In genomic region chr17:80029235-80029974, GRCh38 we compare ENCODE assay signal across 10 cellular contexts. TPM values are rescaled to one million over a fixed set of nuclear protein-coding genes. Genes with fewer than 3 reads are reported as not detected.
A peak's percentile ranks its signal among the peaks of the same experiment; 100 is the strongest.
DNase-seq lines count a peak whose midpoint lies in the region; ATAC-seq, FAIRE-seq and TF ChIP-seq lines count a peak whose summit lies in the region.
"Had no signal": no experiment of that assay in that cellular context is flagged by ENCODE, and none has a peak within 500 bp of the region (broad histone marks: within the 10 kb centered on the region; RNA-seq: fewer than 3 reads in every experiment).

No MANE protein-coding gene starts in this region.

- H3K27ac Mint-ChIP-seq in activated CD4-positive, alpha-beta T cell treated with anti-CD3 and anti-CD28 coated beads for 36 hours: no peak overlapping the region
- no peak overlapping the region for H3K27ac Mint-ChIP-seq in activated T-helper 17 cell treated with anti-CD3 and anti-CD28 coated beads, Interleukin-2, amount 50 U/mL, for 72 hours
- H3K27ac Mint-ChIP-seq: B cell, IgD-negative memory B cell had no signal

- H3K4me3 ChIP-seq in kidney (ENCODE audit: low read length in 2 of 2): no peak overlapping the region
- no peak overlapping the region for H3K4me3 ChIP-seq in upper lobe of left lung

- 47 to 54% methylated on average over 9 of the region's 9 CpGs for WGBS in upper lobe of left lung, 2 donors

- H3K27ac ChIP-seq in kidney (ENCODE audit: low read depth in 2 of 2, low read length in 2 of 2) (peak overlapping the region in 1 of 2 donors; percentile 20), upper lobe of left lung (peak overlapping the region; percentile 64 to 76 (median 70))

- H3K4me3 Mint-ChIP-seq in activated CD4-positive, alpha-beta T cell treated with anti-CD3 and anti-CD28 coated beads for 36 hours: no peak overlapping the region
- no peak overlapping the region for H3K4me3 Mint-ChIP-seq in activated T-helper 17 cell treated with anti-CD3 and anti-CD28 coated beads, Interleukin-2, amount 50 U/mL, for 72 hours
- H3K4me3 Mint-ChIP-seq: B cell, IgD-negative memory B cell had no signal

- H3K36me3 ChIP-seq in kidney (ENCODE audit: control insufficient read depth in 1 of 2, insufficient read depth in 2 of 2, low read length in 2 of 2) (no peaks in the 10 kb centered on the region), upper lobe of left lung (no peaks in the 10 kb centered on the region)

- no peaks in the 10 kb centered on the region for H3K36me3 Mint-ChIP-seq in activated CD4-positive, alpha-beta T cell treated with anti-CD3 and anti-CD28 coated beads for 36 hours (ENCODE audit: low read depth)
- H3K36me3 Mint-ChIP-seq in activated T-helper 17 cell treated with anti-CD3 and anti-CD28 coated beads, Interleukin-2, amount 50 U/mL, for 72 hours (ENCODE audit: low read depth): no peaks in the 10 kb centered on the region

- peak; percentile 53 for ATAC-seq in activated CD4-positive, alpha-beta T cell treated with anti-CD3 and anti-CD28 coated beads for 36 hours
- peak; percentile 68 for ATAC-seq in activated T-helper 17 cell treated with anti-CD3 and anti-CD28 coated beads, Interleukin-2, amount 50 U/mL, for 72 hours (replicated peaks)
- ATAC-seq in upper lobe of left lung (ENCODE audit: low FRiP score in 2 of 2): peak; percentile 81 to 91

- TF ChIP-seq POLR2A in upper lobe of left lung (IDR thresholded peaks at IDR 0.05): peak in 1 of 4 donors; percentile 13

- no peak for FAIRE-seq in kidney (lab: Jason Lieb, UNC)

- no peak for TF ChIP-seq CTCF in kidney (IDR thresholded peaks at IDR 0.05; ENCODE audit: borderline replicate concordance, extremely low read depth, insufficient read depth)
- peak in 3 of 6 experiments; percentile 3 to 25 (median 11) for TF ChIP-seq CTCF in upper lobe of left lung (IDR thresholded peaks at IDR 0.05)

- H3K27me3 Mint-ChIP-seq in activated CD4-positive, alpha-beta T cell treated with anti-CD3 and anti-CD28 coated beads for 36 hours: peaks cover 2% of the 10 kb centered on the region
- H3K27me3 Mint-ChIP-seq in activated T-helper 17 cell treated with anti-CD3 and anti-CD28 coated beads, Interleukin-2, amount 50 U/mL, for 72 hours: no peaks in the 10 kb centered on the region
- H3K27me3 Mint-ChIP-seq: B cell had no signal

- no peak for TF ChIP-seq EP300 in upper lobe of left lung (IDR thresholded peaks at IDR 0.05)

- DNase-seq in activated CD4-positive, alpha-beta T cell treated with anti-CD3 and anti-CD28 coated beads for 36 hours: no peak
- DNase-seq in activated CD4-positive, alpha-beta T cell treated with anti-CD3 and anti-CD28 coated beads, Interleukin-2, amount 50 U/mL, for 4 hours: no peak
- peak; percentile 93 for DNase-seq in kidney
- DNase-seq in upper lobe of left lung: peak in 1 of 2 donors; percentile 91
- DNase-seq in cortex of kidney (lab: John Stamatoyannopoulos, UW): no peak
- DNase-seq in activated CD4-positive, alpha-beta T cell treated with anti-CD3 and anti-CD28 coated beads, Interleukin-2, amount 50 U/mL, for 1 hour: no peak
- no peak for DNase-seq in activated T-cell treated with anti-CD3 and anti-CD28 coated beads for 4 hours

- CTCF ChIA-PET in activated CD4-positive, alpha-beta T cell treated with anti-CD3 and anti-CD28 coated beads for 36 hours (lab: Charles Lee): interaction anchor here (1.2 to 1.6 kb wide), 3 partner anchors 11 to 21 kb away, joined by 3 to 4 read pairs (median 4); no protein-coding TSS in a partner anchor

- no peaks in the 10 kb centered on the region for H3K4me1 Mint-ChIP-seq in activated CD4-positive, alpha-beta T cell treated with anti-CD3 and anti-CD28 coated beads for 36 hours
- no peaks in the 10 kb centered on the region for H3K4me1 Mint-ChIP-seq in activated T-helper 17 cell treated with anti-CD3 and anti-CD28 coated beads, Interleukin-2, amount 50 U/mL, for 72 hours
- H3K4me1 Mint-ChIP-seq: B cell had no signal

- no peaks in the 10 kb centered on the region for H3K27me3 ChIP-seq in upper lobe of left lung

- intact Hi-C loops in activated CD4-positive, alpha-beta T cell treated with anti-CD3 and anti-CD28 coated beads for 36 hours (cut with DNase I, micrococcal nuclease): no loop called here
- intact Hi-C loops in kidney (cut with DNase I): no loop called here

- H3K9ac ChIP-seq in kidney (ENCODE audit: low read length in 2 of 2): no peak overlapping the region

- peaks cover 29 to 38% of the 10 kb centered on the region in 2 donors for H3K4me1 ChIP-seq in kidney (ENCODE audit: control insufficient read depth in 1 of 2, insufficient read depth in 1 of 2, low read depth in 1 of 2, low read length in 2 of 2)
- H3K4me1 ChIP-seq in upper lobe of left lung: peaks cover 24 to 45% (median 42%) of the 10 kb centered on the region in 4 donors

- POLR2A ChIA-PET in activated CD4-positive, alpha-beta T cell treated with anti-CD3 and anti-CD28 coated beads for 36 hours (lab: Charles Lee): no interaction called here

- no peaks in the 10 kb centered on the region for H3K9me3 Mint-ChIP-seq in activated CD4-positive, alpha-beta T cell treated with anti-CD3 and anti-CD28 coated beads for 36 hours (ENCODE audit: low read depth)
- no peaks in the 10 kb centered on the region for H3K9me3 Mint-ChIP-seq in activated T-helper 17 cell treated with anti-CD3 and anti-CD28 coated beads, Interleukin-2, amount 50 U/mL, for 72 hours
- H3K9me3 Mint-ChIP-seq: IgD-negative memory B cell had no signal

- H3K9me3 ChIP-seq in kidney (ENCODE audit: control insufficient read depth in 1 of 2, low read length in 2 of 2) (no peaks in the 10 kb centered on the region), upper lobe of left lung (no peaks in the 10 kb centered on the region)

RNA-seq across cellular contexts. Expression of gene TBC1D16, which starts 6.3 kb away (rescaled TPM):
- 10 to 100 TPM in 1 of 2 experiments, 1 to 10 TPM in 1; 8.3 to 10.4 TPM for total RNA-seq in activated CD4-positive, alpha-beta T cell treated with anti-CD3 and anti-CD28 coated beads for 36 hours
- total RNA-seq in activated T-helper 17 cell treated with anti-CD3 and anti-CD28 coated beads, Interleukin-2, amount 50 U/mL, for 72 hours: 1 to 10 TPM; 1.6 to 1.8 TPM
- total RNA-seq in kidney: 68.0 TPM
- 9.1 TPM for polyA plus RNA-seq in kidney (ENCODE audit: insufficient read depth, low read depth, low replicate concordance)
- total RNA-seq in upper lobe of left lung: 10 to 100 TPM; 15.6 to 60.8 (median 24.1) TPM

RNA-seq across cellular contexts. Expression of gene CCDC40, which starts 7.0 kb away (rescaled TPM):
- total RNA-seq in activated CD4-positive, alpha-beta T cell treated with anti-CD3 and anti-CD28 coated beads for 36 hours: under 1 TPM; 0.56 to 0.57 TPM
- under 1 TPM in 1 of 2 donors, not detected in 1; 0.69 TPM for total RNA-seq in activated T-helper 17 cell treated with anti-CD3 and anti-CD28 coated beads, Interleukin-2, amount 50 U/mL, for 72 hours
- total RNA-seq in kidney: 22.6 TPM
- polyA plus RNA-seq in kidney (ENCODE audit: insufficient read depth, low read depth, low replicate concordance): 5.1 TPM
- total RNA-seq in upper lobe of left lung: 10 to 100 TPM in 5 of 6 donors, 1 to 10 TPM in 1; 4.1 to 96.4 (median 24.2) TPM
- polyA plus RNA-seq: IgD-negative memory B cell had no signal
